In the genomic region with DNA sequence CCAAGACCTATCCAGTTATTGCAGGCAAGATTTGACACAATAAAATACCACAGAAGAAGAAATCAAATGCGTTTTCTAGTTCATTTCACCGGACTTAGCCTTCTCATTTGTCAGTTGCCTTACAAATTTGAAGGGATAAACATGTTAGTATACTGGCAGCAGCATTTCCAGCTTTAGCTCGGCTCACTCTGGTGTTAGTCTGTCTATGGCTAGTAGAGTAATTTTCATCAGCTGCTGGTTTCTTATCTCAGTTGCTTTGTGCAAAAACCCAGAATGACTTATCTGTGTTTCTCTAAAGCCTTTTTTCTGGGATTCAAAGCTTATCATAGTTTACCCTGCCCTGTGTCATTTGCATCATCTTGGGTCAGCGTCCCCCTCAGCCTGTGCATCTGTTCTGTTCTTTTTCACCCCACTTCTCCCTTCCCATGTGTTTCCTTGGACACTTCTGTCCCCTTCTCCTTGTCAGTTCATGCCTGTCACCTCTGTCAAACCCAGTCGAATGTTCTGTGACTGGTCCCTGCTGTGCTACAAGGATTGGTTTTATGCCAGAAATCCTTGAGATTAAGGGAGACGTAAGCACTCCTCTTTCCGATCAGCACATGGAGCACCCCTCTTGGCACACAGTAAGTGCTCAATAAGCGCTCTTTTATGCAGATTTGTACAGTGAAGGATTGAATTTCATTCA, we compare ENCODE assay signal across 1 cellular context. TPM values are rescaled to one million over a fixed set of nuclear protein-coding genes. Genes with fewer than 3 reads are reported as not detected.
"Had no signal": no experiment of that assay in that cellular context is flagged by ENCODE, and none has a peak within 500 bp of the region (broad histone marks: within the 10 kb centered on the region; RNA-seq: fewer than 3 reads in every experiment).

No MANE protein-coding gene starts in this region.

RNA-seq across cellular contexts. Expression of gene ABCC6, which starts 23.4 kb away (rescaled TPM):
- polyA plus RNA-seq: neural cell had no signal
